ENCODE assay signal across 26 cellular contexts in the genomic region with DNA sequence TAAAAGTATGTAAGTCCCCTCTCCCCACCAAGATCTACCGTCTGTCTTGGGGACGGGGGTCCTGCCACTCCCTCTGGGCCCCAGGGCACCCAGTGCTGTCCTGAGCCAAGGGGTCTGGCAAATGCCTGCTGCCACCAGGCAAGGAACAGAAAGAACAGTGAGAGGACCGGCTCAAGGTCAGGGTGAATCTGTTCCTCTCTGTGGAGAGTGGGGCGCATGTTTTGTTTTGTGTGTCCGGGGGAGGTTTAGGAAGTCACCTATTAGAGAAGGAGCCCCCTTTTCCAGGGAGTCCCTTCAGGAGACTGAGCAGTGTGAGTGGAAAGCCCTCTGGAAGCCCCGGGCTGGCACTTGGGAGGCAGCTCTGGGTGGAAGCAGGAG.
DNase-seq lines count a peak whose midpoint lies in the region; ATAC-seq, FAIRE-seq and TF ChIP-seq lines count a peak whose summit lies in the region.
"Had no signal": no experiment of that assay in that cellular context is flagged by ENCODE, and none has a peak within 500 bp of the region (broad histone marks: within the 10 kb centered on the region; RNA-seq: fewer than 3 reads in every experiment).

No MANE protein-coding gene starts in this region.

- no peak for FAIRE-seq in A549 (lab: Jason Lieb, UNC)
- FAIRE-seq: colon, HTR-8/SVneo, kidney had no signal

- H3K79me2 ChIP-seq in Loucy (ENCODE audit: insufficient read depth, low read length) (no peaks in the 10 kb centered on the region), osteoblast (ENCODE audit: insufficient read depth, low read length) (no peaks in the 10 kb centered on the region)

- no peak for TF ChIP-seq EP300 in A549 (IDR thresholded peaks at IDR 0.05)

- H3K9me2 ChIP-seq in Loucy (replicated peaks; ENCODE audit: low read depth, low read length), result no peaks in the 10 kb centered on the region
- H3K9me2 ChIP-seq: SK-N-SH had no signal

- H3K27ac ChIP-seq in A549 (peak overlapping the region; percentile 31 to 53; a peak in 4 of 6 replicates), osteoblast (ENCODE audit: low read depth, low read length) (no peak overlapping the region)
- H3K27ac ChIP-seq: C4-2B, neutrophil had no signal

- CTCF ChIA-PET in A549 (lab: Yijun Ruan, JAX), result interaction anchor here (1.2 kb wide), 2 partner anchors 14 to 82 kb away, joined by 3 to 4 read pairs; no protein-coding TSS in a partner anchor

- no peak for TF ChIP-seq RAD21 in A549 (conservative IDR thresholded peaks at IDR 0.05 in 1 of 2, IDR thresholded peaks at IDR 0.05 in 1 of 2)

- H3K36me3 ChIP-seq in Loucy (ENCODE audit: insufficient read depth, low read length) (no peaks in the 10 kb centered on the region), osteoblast (ENCODE audit: insufficient read depth, low read length) (no peaks in the 10 kb centered on the region)
- H3K36me3 ChIP-seq: neutrophil had no signal

- 92% methylated on average over 6 of the region's 6 CpGs for WGBS in A549 (ENCODE audit: missing lambda C conversion rate)

- H3K4me2 ChIP-seq in A549, result no peak overlapping the region
- H3K4me2 ChIP-seq in Loucy (ENCODE audit: low read depth, low read length, poor library complexity, severe bottlenecking), result peak overlapping the region; percentile 69
- H3K4me2 ChIP-seq in osteoblast (ENCODE audit: insufficient read depth, low read length), result no peak overlapping the region
- H3K4me2 ChIP-seq: SK-N-SH had no signal

- no peak overlapping the region for H3K4me3 ChIP-seq in A549
- no peak overlapping the region for H3K4me3 ChIP-seq in Loucy (ENCODE audit: low read length, poor library complexity, severe bottlenecking)
- H3K4me3 ChIP-seq in osteoblast (ENCODE audit: insufficient read depth, low read length), result no peak overlapping the region
- H3K4me3 ChIP-seq: lung, tibial nerve had no signal

- DNase-seq in A549 (ENCODE audit: low read depth in 1 of 2, low spot score in 1 of 2) (no peak), left cardiac atrium (no peak), osteoblast (ENCODE audit: insufficient read length, low spot score, missing footprints) (peak; percentile 3), NCI-H146 (lab: John Stamatoyannopoulos, UW) (no peak), middle frontal gyrus (ENCODE audit: extremely low spot score, low spot score) (no peak)
- DNase-seq: activated CD8-positive, alpha-beta T cell treated with anti-CD3 and anti-CD28 coated beads, Interleukin-2, amount 10 ng/mL, durations not matched to agents 7 days and 5 days; activated gamma-delta T cell; Caco-2; DMS79; effector CD4-positive, alpha-beta T cell; HCEC 1CT; kidney; NCI-H1417 treated with DMSO at 0.1 percent for 48 hours; NCI-H2081 treated with DMSO at 0.1 percent for 48 hours; NCI-H345; NCI-H748 treated with DMSO at 0.1 percent for 48 hours; SK-N-SH; T-helper 17 cell had no signal

- H3K9ac ChIP-seq in Loucy (ENCODE audit: low read depth, low read length, poor library complexity, severe bottlenecking), result peak overlapping the region; percentile 72
- H3K9ac ChIP-seq: SK-N-SH had no signal

- intact Hi-C loops in left cardiac atrium (cut with DNase I), result no loop called here

- peaks cover 3% of the 10 kb centered on the region; the same call in 1 of the 3 replicates for H3K4me1 ChIP-seq in A549
- H3K4me1 ChIP-seq in Loucy (ENCODE audit: insufficient read depth, low read length, poor library complexity, severe bottlenecking), result peaks cover 50% of the 10 kb centered on the region
- no peaks in the 10 kb centered on the region for H3K4me1 ChIP-seq in osteoblast (ENCODE audit: insufficient read depth, low read length)
- H3K4me1 ChIP-seq: Caco-2 had no signal

- H3K9me3 ChIP-seq in A549, result no peaks in the 10 kb centered on the region
- no peaks in the 10 kb centered on the region for H3K9me3 ChIP-seq in Loucy (ENCODE audit: insufficient read depth, low read depth, low read length)
- H3K9me3 ChIP-seq in osteoblast (ENCODE audit: low read depth, low read length), result no peaks in the 10 kb centered on the region
- H3K9me3 ChIP-seq: Caco-2, neutrophil, SK-N-SH, tibial nerve had no signal

- TF ChIP-seq CTCF in A549 (IDR thresholded peaks at IDR 0.05) (no peak), Loucy (conservative IDR thresholded peaks at IDR 0.05; ENCODE audit: low read length) (no peak), osteoblast (IDR thresholded peaks at IDR 0.05; ENCODE audit: extremely low read depth, low read depth, low read length) (no peak)

- H3K27me3 ChIP-seq in Loucy (ENCODE audit: insufficient read depth, low read length, poor library complexity, severe bottlenecking) (no peaks in the 10 kb centered on the region), osteoblast (ENCODE audit: insufficient read depth, low read length) (no peaks in the 10 kb centered on the region)
- H3K27me3 ChIP-seq: neutrophil, tibial nerve had no signal

- H4K20me1 ChIP-seq in Loucy (ENCODE audit: insufficient read depth, low read length, poor library complexity, severe bottlenecking) (no peaks in the 10 kb centered on the region), osteoblast (ENCODE audit: insufficient read depth, low read length) (no peaks in the 10 kb centered on the region)

- ATAC-seq in A549, result no peak
- peak; percentile 20 to 45 for ATAC-seq in left cardiac atrium
- no peak for ATAC-seq in GM21723 (IDR thresholded peaks at IDR 0.05; ENCODE audit: unreplicated experiment)
- ATAC-seq: T-helper 17 cell had no signal

- H3F3A ChIP-seq in Loucy (ENCODE audit: low read depth), result peaks cover 9% of the 10 kb centered on the region; the same call in 1 of the 2 replicates

- no peak overlapping the region for H2AFZ ChIP-seq in Loucy (ENCODE audit: low read length)
- no peak overlapping the region for H2AFZ ChIP-seq in osteoblast (ENCODE audit: low read length)

- POLR2A ChIA-PET in A549 (lab: Yijun Ruan, JAX), result no interaction called here

- TF ChIP-seq POLR2A in A549 (IDR thresholded peaks at IDR 0.05; ENCODE audit: low read length), result no peak

TF ChIP-seq in A549, 52 proteins besides CTCF, POLR2A, EP300 and RAD21:
- TF ChIP-seq SREBF2 (IDR thresholded peaks at IDR 0.05) (no peak), HDAC2 (IDR thresholded peaks at IDR 0.05) (no peak), NR3C1 (IDR thresholded peaks at IDR 0.05) (no peak), POLR2AphosphoS2 (conservative IDR thresholded peaks at IDR 0.05; ENCODE audit: low read length) (no peak), ZFP36 (IDR thresholded peaks at IDR 0.05; ENCODE audit: borderline replicate concordance, partially characterized antibody) (no peak), CHD4 (IDR thresholded peaks at IDR 0.05; ENCODE audit: borderline replicate concordance) (no peak), MAFK (IDR thresholded peaks at IDR 0.05; ENCODE audit: partially characterized antibody) (no peak), EHMT2 (IDR thresholded peaks at IDR 0.05; ENCODE audit: low read depth) (no peak)
- TF ChIP-seq, protein P1, sequence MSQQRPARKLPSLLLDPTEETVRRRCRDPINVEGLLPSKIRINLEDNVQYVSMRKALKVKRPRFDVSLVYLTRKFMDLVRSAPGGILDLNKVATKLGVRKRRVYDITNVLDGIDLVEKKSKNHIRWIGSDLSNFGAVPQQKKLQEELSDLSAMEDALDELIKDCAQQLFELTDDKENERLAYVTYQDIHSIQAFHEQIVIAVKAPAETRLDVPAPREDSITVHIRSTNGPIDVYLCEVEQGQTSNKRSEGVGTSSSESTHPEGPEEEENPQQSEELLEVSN (IDR thresholded peaks at IDR 0.05; ENCODE audit: borderline replicate concordance, low read depth), result no peak

Comparison
In these comparisons a context has a peak if more than half of its experiments do, and no peak if none do; other contexts are left out.
1. ATAC-seq: peak in left cardiac atrium (2 of 2); none in A549 (0 of 2) and GM21723 (single experiment).